29 cellular contexts compared by ENCODE assay signal in genomic region chr1:222696741-222697140, GRCh38. TPM values are rescaled to one million over a fixed set of nuclear protein-coding genes. Genes with fewer than 3 reads are reported as not detected.
"Had no signal": no experiment of that assay in that cellular context is flagged by ENCODE, and none has a peak within 500 bp of the region (broad histone marks: within the 10 kb centered on the region; RNA-seq: fewer than 3 reads in every experiment).

No MANE protein-coding gene starts in this region.

- H3K27me3 ChIP-seq: neural progenitor cell, ovary, right lobe of liver, stomach, suprapubic skin, testis, tibial artery, transverse colon, upper lobe of right lung, uterus had no signal

- H3K4me3 ChIP-seq: neural progenitor cell, ovary, psoas muscle, right lobe of liver, skin epidermis, stomach, suprapubic skin, testis, tibial artery, transverse colon, upper lobe of right lung, uterus had no signal

- H3K27ac ChIP-seq: neural progenitor cell, ovary, parathyroid adenoma, psoas muscle, right lobe of liver, stomach, suprapubic skin, testis, tibial artery, transverse colon, upper lobe of right lung, uterus had no signal

- H3K9ac ChIP-seq: neural progenitor cell, parathyroid adenoma had no signal

- H3K79me2 ChIP-seq: parathyroid adenoma had no signal

- DNase-seq: naive thymus-derived CD4-positive, alpha-beta T cell; natural killer cell; occipital lobe; ovary; posterior cingulate gyrus; psoas muscle; right cardiac atrium; right lobe of liver; stimulated activated CD4-positive, alpha-beta T cell treated with anti-CD3 and anti-CD28 coated beads, Interleukin-15, amount 100 ng/mL, for 24 hours; stimulated activated CD4-positive, alpha-beta T cell treated with anti-CD3 and anti-CD28 coated beads, Interleukin-2, amount 100 ng/mL, for 24 hours; stimulated activated CD4-positive, alpha-beta T cell treated with anti-CD3 and anti-CD28 coated beads, Interleukin-2, amount 100 ng/mL, for 48 hours; stimulated activated CD4-positive, alpha-beta T cell treated with anti-CD3 and anti-CD28 coated beads, Interleukin-4, amount 100 ng/mL, for 24 hours; stimulated activated naive B cell treated with anti-CD40 and anti-IgM and Interleukin-4, amounts not matched to agents 10 μg/mL and 1 μg/mL and 100 μg/mL, for 72 hours; stimulated activated naive CD4-positive, alpha-beta T cell treated with Interleukin-2 at 50 U/mL for 16 hours; stomach; substantia nigra; testis; tibial artery; transverse colon; upper lobe of right lung; uterus had no signal

- H2AFZ ChIP-seq: neural progenitor cell, parathyroid adenoma had no signal

- H3K4me2 ChIP-seq: neural progenitor cell had no signal

- H3K36me3 ChIP-seq: ovary, uterus had no signal

- H3K9me3 ChIP-seq: ovary, psoas muscle, right lobe of liver, stomach, suprapubic skin, testis, tibial artery, transverse colon, upper lobe of right lung, uterus had no signal

- H3K4me1 ChIP-seq: neural progenitor cell, parathyroid adenoma, psoas muscle, right lobe of liver, suprapubic skin, transverse colon, upper lobe of right lung, uterus had no signal

RNA-seq across cellular contexts. Expression of gene FAM177B, which starts 40.3 kb away (rescaled TPM):
- total RNA-seq: naive thymus-derived CD4-positive, alpha-beta T cell; natural killer cell; occipital lobe; osteoblast; progenitor cell of endocrine pancreas; psoas muscle; renal cortical epithelial cell had no signal
- polyA plus RNA-seq: naive thymus-derived CD4-positive, alpha-beta T cell; neural cell had no signal
